ENCODE assay signal across 1 cellular context in the genomic region with DNA sequence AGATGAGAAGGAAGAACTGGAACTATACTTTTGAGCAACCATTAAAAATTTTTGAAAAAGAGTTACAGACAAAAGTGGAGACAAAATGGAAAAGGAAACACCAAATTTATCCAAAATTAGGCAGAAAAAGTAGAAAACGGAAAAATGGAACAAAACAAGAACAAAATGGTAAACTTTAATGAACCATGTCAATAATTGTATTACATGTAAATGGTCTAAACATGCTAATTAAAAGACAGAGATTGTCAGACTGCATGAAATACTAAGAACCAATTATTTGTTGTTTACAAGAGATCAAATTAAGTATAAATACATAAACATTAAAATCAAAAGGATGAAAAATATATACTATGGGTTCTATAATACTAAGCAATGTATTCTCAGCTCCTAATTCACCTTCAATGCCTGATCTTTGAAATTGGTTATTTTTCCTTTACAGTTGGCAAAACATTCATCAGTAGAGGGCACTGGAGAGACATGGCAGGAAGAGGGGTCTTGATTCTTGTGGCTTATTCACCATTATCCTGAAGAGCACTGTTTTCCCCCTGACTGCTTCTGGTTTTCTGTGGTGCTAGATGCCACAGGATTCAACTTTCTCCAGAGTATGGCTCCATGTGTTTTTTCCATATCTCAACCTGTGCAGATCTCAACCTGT.
TF ChIP-seq lines count a peak whose summit lies in the region.

No MANE protein-coding gene starts in this region.

TF ChIP-seq in Ishikawa, 13 proteins besides CTCF, POLR2A, EP300 and RAD21 (continued from another document):
- TF ChIP-seq, protein P1, sequence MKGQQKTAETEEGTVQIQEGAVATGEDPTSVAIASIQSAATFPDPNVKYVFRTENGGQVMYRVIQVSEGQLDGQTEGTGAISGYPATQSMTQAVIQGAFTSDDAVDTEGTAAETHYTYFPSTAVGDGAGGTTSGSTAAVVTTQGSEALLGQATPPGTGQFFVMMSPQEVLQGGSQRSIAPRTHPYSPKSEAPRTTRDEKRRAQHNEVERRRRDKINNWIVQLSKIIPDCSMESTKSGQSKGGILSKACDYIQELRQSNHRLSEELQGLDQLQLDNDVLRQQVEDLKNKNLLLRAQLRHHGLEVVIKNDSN (IDR thresholded peaks at IDR 0.05) = no peak
- TF ChIP-seq FOXM1 (IDR thresholded peaks at IDR 0.05; ENCODE audit: borderline replicate concordance, low read depth) (no peak), CEBPB (IDR thresholded peaks at IDR 0.05) (no peak), CREB1 (IDR thresholded peaks at IDR 0.05; ENCODE audit: low read depth) (no peak), EGR1 (IDR thresholded peaks at IDR 0.05) (no peak), YY1 (IDR thresholded peaks at IDR 0.05; ENCODE audit: low read depth) (no peak)
- TF ChIP-seq, protein P2, sequence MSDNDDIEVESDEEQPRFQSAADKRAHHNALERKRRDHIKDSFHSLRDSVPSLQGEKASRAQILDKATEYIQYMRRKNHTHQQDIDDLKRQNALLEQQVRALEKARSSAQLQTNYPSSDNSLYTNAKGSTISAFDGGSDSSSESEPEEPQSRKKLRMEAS (IDR thresholded peaks at IDR 0.05) = no peak
